Comparison of ENCODE assay signal across 8 cellular contexts in genomic region chr7:130732980-130733865, GRCh38. TPM values are rescaled to one million over a fixed set of nuclear protein-coding genes. Genes with fewer than 3 reads are reported as not detected.
DNase-seq lines count a peak whose midpoint lies in the region; ATAC-seq lines count a peak whose summit lies in the region.

No MANE protein-coding gene starts in this region.

- DNase-seq in DMS79 treated with DMSO at 0.1 percent for 48 hours (lab: John Stamatoyannopoulos, UW) (peak; percentile 21), DMS79 (lab: John Stamatoyannopoulos, UW) (no peak), NCI-H524 treated with DMSO at 0.1 percent for 48 hours (lab: John Stamatoyannopoulos, UW) (peak; percentile 12), islet precursor cell (peak; percentile 65)
- DNase-seq in activated naive CD4-positive, alpha-beta T cell treated with anti-CD3 and anti-CD28 coated beads, Interleukin-2, amount 50 U/mL, for 72 hours (ENCODE audit: low spot score in 2 of 2): peak in 1 of 2 donors; percentile 11
- DNase-seq in stimulated activated CD4-positive, alpha-beta T cell treated with anti-CD3 and anti-CD28 coated beads, TNF-alpha, amount 100 ng/mL, for 24 hours (ENCODE audit: low read depth in 3 of 3): peak in 2 of 3 experiments; percentile 9 to 30

- H3K36me3 Mint-ChIP-seq in activated naive CD4-positive, alpha-beta T cell treated with anti-CD3 and anti-CD28 coated beads, Interleukin-2, amount 50 U/mL, for 72 hours: peaks cover 7 to 27% of the 10 kb centered on the region in 2 donors

- H3K27ac Mint-ChIP-seq in activated naive CD4-positive, alpha-beta T cell treated with anti-CD3 and anti-CD28 coated beads, Interleukin-2, amount 50 U/mL, for 72 hours: peak overlapping the region in 1 of 2 donors; percentile 25

- ATAC-seq in activated naive CD4-positive, alpha-beta T cell treated with anti-CD3 and anti-CD28 coated beads, Interleukin-2, amount 50 U/mL, for 72 hours: peak; percentile 40 to 64
- ATAC-seq in HG02970 (IDR thresholded peaks at IDR 0.05; ENCODE audit: low FRiP score, unreplicated experiment): no peak
- ATAC-seq in GM21786 (IDR thresholded peaks at IDR 0.05; ENCODE audit: unreplicated experiment): no peak

- peaks cover 3 to 5% of the 10 kb centered on the region in 2 donors for H3K9me3 Mint-ChIP-seq in activated naive CD4-positive, alpha-beta T cell treated with anti-CD3 and anti-CD28 coated beads, Interleukin-2, amount 50 U/mL, for 72 hours

RNA-seq across cellular contexts. Expression of gene KLF14, which starts 0.8 kb away (rescaled TPM):
- total RNA-seq in activated naive CD4-positive, alpha-beta T cell treated with anti-CD3 and anti-CD28 coated beads, Interleukin-2, amount 50 U/mL, for 72 hours: not detected

RNA-seq across cellular contexts. Expression of gene TSGA13, which starts 46.9 kb away (rescaled TPM):
- not detected for total RNA-seq in activated naive CD4-positive, alpha-beta T cell treated with anti-CD3 and anti-CD28 coated beads, Interleukin-2, amount 50 U/mL, for 72 hours

Comparison
In these comparisons a context has a peak if more than half of its experiments do, and no peak if none do; other contexts are left out.
1. ATAC-seq: peak in activated naive CD4-positive, alpha-beta T cell treated with anti-CD3 and anti-CD28 coated beads, Interleukin-2, amount 50 U/mL, for 72 hours (2 of 2); none in HG02970 (single experiment) and GM21786 (single experiment).